Comparison of ENCODE assay signal across 30 cellular contexts in the genomic region with DNA sequence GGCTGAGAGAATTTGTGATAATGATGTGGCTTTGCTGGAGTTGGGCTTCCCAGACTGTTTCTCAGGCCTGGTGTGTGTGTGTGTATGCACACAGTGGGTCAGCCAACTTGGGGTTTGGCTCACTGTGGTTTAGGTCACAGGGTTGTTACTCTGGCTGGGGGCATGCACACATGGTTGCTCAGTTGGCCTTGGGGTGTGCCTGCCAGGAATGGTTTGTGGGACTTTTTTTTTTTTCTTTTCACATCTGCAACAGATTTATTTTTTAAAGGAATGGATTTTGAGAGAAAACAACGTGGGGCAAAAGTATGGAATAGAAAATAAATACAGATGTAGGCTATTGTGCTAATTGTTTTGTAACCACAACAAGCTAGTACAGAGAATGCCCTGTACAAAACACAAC.
"Had no signal": no experiment of that assay in that cellular context is flagged by ENCODE, and none has a peak within 500 bp of the region (broad histone marks: within the 10 kb centered on the region; RNA-seq: fewer than 3 reads in every experiment).

No MANE protein-coding gene starts in this region.

- FAIRE-seq: endothelial cell of umbilical vein, islet of Langerhans, pancreas, TTC549 had no signal

- H3K4me3 ChIP-seq: adrenal gland, ascending aorta, heart left ventricle, pancreas, psoas muscle, stomach, thoracic aorta, upper lobe of left lung had no signal

- H3K4me1 Mint-ChIP-seq: activated CD4-positive, alpha-beta T cell treated with anti-CD3 and anti-CD28 coated beads, Interleukin-2, amount 10 ng/mL, durations not matched to agents 7 days and 5 days; activated naive CD4-positive, alpha-beta T cell treated with anti-CD3 and anti-CD28 coated beads, Interleukin-2, amount 50 U/mL, for 24 hours; mesothelial cell of epicardium; nephron; stimulated activated memory B cell treated with anti-CD40 and anti-IgM and Interleukin-4, amounts not matched to agents 10 μg/mL and 1 μg/mL and 100 μg/mL, for 72 hours; T-cell had no signal

- ATAC-seq: heart left ventricle; left ventricle myocardium superior; pancreas; right cardiac atrium; stimulated activated memory B cell treated with anti-CD40 and anti-IgM and Interleukin-4, amounts not matched to agents 10 μg/mL and 1 μg/mL and 100 μg/mL, for 72 hours; T-cell had no signal

- H3K4me1 ChIP-seq: adrenal gland, ascending aorta, heart left ventricle, pancreas, psoas muscle, stomach, upper lobe of left lung had no signal

- H3K9me3 ChIP-seq: adrenal gland, pancreas, psoas muscle, thoracic aorta, upper lobe of left lung had no signal

- DNase-seq: activated CD4-positive, alpha-beta T cell treated with anti-CD3 and anti-CD28 coated beads, Interleukin-2, amount 10 ng/mL, durations not matched to agents 7 days and 5 days; activated CD4-positive, CD25-positive, alpha-beta regulatory T cell treated with anti-CD3 and anti-CD28 coated beads, Interleukin-2, amount 50 U/mL, for 72 hours; activated gamma-delta T cell; adrenal gland; brain microvascular endothelial cell; caudate nucleus; dermis blood vessel endothelial cell; effector memory CD4-positive, alpha-beta T cell; heart left ventricle; left ventricle myocardium superior; pancreas; psoas muscle; stimulated activated CD4-positive, alpha-beta T cell treated with anti-CD3 and anti-CD28 coated beads, Interleukin-1b, Interleukin-23, amount 100 ng/mL, for 48 hours; stomach; T-cell; WERI-Rb-1 had no signal

- H3K36me3 Mint-ChIP-seq: T-cell had no signal

- H3K27me3 ChIP-seq: adrenal gland, ascending aorta, brain microvascular endothelial cell, heart left ventricle, pancreas, stomach, upper lobe of left lung had no signal

- H3K4me3 Mint-ChIP-seq: activated CD4-positive, alpha-beta T cell treated with anti-CD3 and anti-CD28 coated beads, Interleukin-2, amount 10 ng/mL, durations not matched to agents 7 days and 5 days; activated CD8-positive, alpha-beta T cell treated with anti-CD3 and anti-CD28 coated beads for 36 hours; activated naive CD4-positive, alpha-beta T cell treated with anti-CD3 and anti-CD28 coated beads, Interleukin-2, amount 50 U/mL, for 24 hours; activated T-helper 1 cell treated with anti-CD3 and anti-CD28 coated beads, Interleukin-12 subunit alpha, Interleukin-12 subunit beta, Interleukin-2, Interleukin-4 antibody, amounts not matched to agents 30 ng/mL and 10 ng/mL and 1 ng/mL, durations not matched to agents 14 hours and 24 hours and 36 hours; mesothelial cell of epicardium; nephron; stimulated activated memory B cell treated with anti-CD40 and anti-IgM and Interleukin-4, amounts not matched to agents 10 μg/mL and 1 μg/mL and 100 μg/mL, for 72 hours; T-cell; T-helper 2 cell treated with Interferon-gamma antibody and Interleukin-4, amounts not matched to agents 5 μg/mL and 100 μg/mL, for 36 hours had no signal

- H3K27ac Mint-ChIP-seq: activated CD4-positive, alpha-beta T cell treated with anti-CD3 and anti-CD28 coated beads, Interleukin-2, amount 10 ng/mL, durations not matched to agents 7 days and 5 days; activated CD8-positive, alpha-beta T cell treated with anti-CD3 and anti-CD28 coated beads for 36 hours; activated naive CD4-positive, alpha-beta T cell treated with anti-CD3 and anti-CD28 coated beads, Interleukin-2, amount 50 U/mL, for 24 hours; activated T-helper 1 cell treated with anti-CD3 and anti-CD28 coated beads, Interleukin-12 subunit alpha, Interleukin-12 subunit beta, Interleukin-2, Interleukin-4 antibody, amounts not matched to agents 30 ng/mL and 10 ng/mL and 1 ng/mL, durations not matched to agents 14 hours and 24 hours and 36 hours; mesothelial cell of epicardium; nephron; stimulated activated memory B cell treated with anti-CD40 and anti-IgM and Interleukin-4, amounts not matched to agents 10 μg/mL and 1 μg/mL and 100 μg/mL, for 72 hours; T-cell; T-helper 2 cell treated with Interferon-gamma antibody and Interleukin-4, amounts not matched to agents 5 μg/mL and 100 μg/mL, for 36 hours had no signal

- H3K27ac ChIP-seq: adrenal gland, ascending aorta, brain microvascular endothelial cell, heart left ventricle, pancreas, psoas muscle, stomach, thoracic aorta, upper lobe of left lung, WERI-Rb-1 had no signal

- H3K36me3 ChIP-seq: adrenal gland, ascending aorta, brain microvascular endothelial cell, heart left ventricle, pancreas, stomach, thoracic aorta, upper lobe of left lung, WERI-Rb-1 had no signal
